Comparison of ENCODE assay signal across 8 cellular contexts in genomic region chr1:30754684-30755171, GRCh38. TPM values are rescaled to one million over a fixed set of nuclear protein-coding genes. Genes with fewer than 3 reads are reported as not detected.
DNase-seq lines count a peak whose midpoint lies in the region; ATAC-seq and TF ChIP-seq lines count a peak whose summit lies in the region.

No MANE protein-coding gene starts in this region.

- no peaks in the 10 kb centered on the region for H3K36me3 ChIP-seq in tibial nerve
- H3K36me3 ChIP-seq in A673 (ENCODE audit: insufficient read depth, low read length, poor library complexity, severe bottlenecking): no peaks in the 10 kb centered on the region
- no peaks in the 10 kb centered on the region for H3K36me3 ChIP-seq in brain microvascular endothelial cell (replicated peaks)

- BruUV-seq in A673 (replicated peaks; lab: Mats Ljungman, UMichigan): no TSS peak

- H3K4me1 ChIP-seq in tibial nerve: peaks cover 0 to 49% (median 21%) of the 10 kb centered on the region in 4 donors
- no peaks in the 10 kb centered on the region for H3K4me1 ChIP-seq in A673 (ENCODE audit: insufficient read depth, low read length, poor library complexity, severe bottlenecking)

- intact Hi-C loops in A673 (cut with micrococcal nuclease; ENCODE audit: unreplicated experiment): no loop called here

- peak overlapping the region in 3 of 4 donors; percentile 34 to 86 (median 72) for H3K27ac ChIP-seq in tibial nerve
- H3K27ac ChIP-seq in A673 (ENCODE audit: low read depth, low read length, poor library complexity, severe bottlenecking): no peak overlapping the region
- H3K27ac ChIP-seq in brain microvascular endothelial cell: no peak overlapping the region

- H3K4me3 Mint-ChIP-seq in activated naive CD4-positive, alpha-beta T cell treated with anti-CD3 and anti-CD28 coated beads, Interleukin-2, amount 10 ng/mL, durations not matched to agents 7 days and 5 days: peak overlapping the region; percentile 98
- peak overlapping the region; percentile 99 for H3K4me3 Mint-ChIP-seq in activated T-cell treated with anti-CD3 and anti-CD28 coated beads, Interleukin-2, amount 50 U/mL, for 4 hours

- TF ChIP-seq CTCF in tibial nerve (IDR thresholded peaks at IDR 0.05) (no peak), A673 (conservative IDR thresholded peaks at IDR 0.05; ENCODE audit: low read depth, low read length) (no peak), brain microvascular endothelial cell (IDR thresholded peaks at IDR 0.05; ENCODE audit: low read depth, low read length, missing control alignments) (no peak)

- H3K27me3 Mint-ChIP-seq in activated naive CD4-positive, alpha-beta T cell treated with anti-CD3 and anti-CD28 coated beads, Interleukin-2, amount 10 ng/mL, durations not matched to agents 7 days and 5 days: no peaks in the 10 kb centered on the region
- no peaks in the 10 kb centered on the region for H3K27me3 Mint-ChIP-seq in activated T-cell treated with anti-CD3 and anti-CD28 coated beads, Interleukin-2, amount 50 U/mL, for 4 hours (ENCODE audit: low read depth)

- peak overlapping the region; percentile 96 for H3K27ac Mint-ChIP-seq in activated naive CD4-positive, alpha-beta T cell treated with anti-CD3 and anti-CD28 coated beads, Interleukin-2, amount 10 ng/mL, durations not matched to agents 7 days and 5 days

- H3K4me3 ChIP-seq in tibial nerve: peak overlapping the region in 2 of 4 donors; percentile 46 to 49
- H3K4me3 ChIP-seq in A673 (ENCODE audit: low read depth, low read length, poor library complexity, severe bottlenecking): no peak overlapping the region
- H3K4me3 ChIP-seq in brain microvascular endothelial cell (ENCODE audit: low read depth, low read length): no peak overlapping the region

- H3K4me1 Mint-ChIP-seq in activated naive CD4-positive, alpha-beta T cell treated with anti-CD3 and anti-CD28 coated beads, Interleukin-2, amount 10 ng/mL, durations not matched to agents 7 days and 5 days: peaks cover 84% of the 10 kb centered on the region
- peaks cover 93% of the 10 kb centered on the region for H3K4me1 Mint-ChIP-seq in activated T-cell treated with anti-CD3 and anti-CD28 coated beads, Interleukin-2, amount 50 U/mL, for 4 hours (ENCODE audit: low read depth)

- H3K36me3 Mint-ChIP-seq in activated naive CD4-positive, alpha-beta T cell treated with anti-CD3 and anti-CD28 coated beads, Interleukin-2, amount 10 ng/mL, durations not matched to agents 7 days and 5 days: peaks cover 56% of the 10 kb centered on the region
- peaks cover 11% of the 10 kb centered on the region for H3K36me3 Mint-ChIP-seq in activated T-cell treated with anti-CD3 and anti-CD28 coated beads, Interleukin-2, amount 50 U/mL, for 4 hours (ENCODE audit: insufficient read depth)

- TF ChIP-seq EP300 in tibial nerve (IDR thresholded peaks at IDR 0.05): no peak

- H3K9me3 Mint-ChIP-seq in activated naive CD4-positive, alpha-beta T cell treated with anti-CD3 and anti-CD28 coated beads, Interleukin-2, amount 10 ng/mL, durations not matched to agents 7 days and 5 days: no peaks in the 10 kb centered on the region
- no peaks in the 10 kb centered on the region for H3K9me3 Mint-ChIP-seq in activated T-cell treated with anti-CD3 and anti-CD28 coated beads, Interleukin-2, amount 50 U/mL, for 4 hours

- H3K9me3 ChIP-seq in tibial nerve: no peaks in the 10 kb centered on the region
- no peaks in the 10 kb centered on the region for H3K9me3 ChIP-seq in A673 (ENCODE audit: low read depth, low read length, poor library complexity, severe bottlenecking)

- DNase-seq in activated naive CD4-positive, alpha-beta T cell treated with anti-CD3 and anti-CD28 coated beads, Interleukin-2, amount 10 ng/mL, durations not matched to agents 7 days and 5 days: no peak
- DNase-seq in activated naive CD4-positive, alpha-beta T cell (lab: John Stamatoyannopoulos, UW): no peak
- DNase-seq in activated T-cell treated with anti-CD3 and anti-CD28 coated beads, Interleukin-2, amount 50 U/mL, for 4 hours: no peak
- no peak for DNase-seq in tibial nerve (ENCODE audit: low spot score in 2 of 2)
- DNase-seq in A673 (ENCODE audit: low spot score): no peak
- DNase-seq in NCI-H1105 (lab: John Stamatoyannopoulos, UW): no peak
- no peak for DNase-seq in brain microvascular endothelial cell

- H3K27me3 ChIP-seq in tibial nerve: peaks cover 0 to 6% of the 10 kb centered on the region in 2 donors
- H3K27me3 ChIP-seq in A673 (replicated peaks; ENCODE audit: insufficient read depth, low read depth, low read length, poor library complexity): no peaks in the 10 kb centered on the region
- peaks cover 11% of the 10 kb centered on the region for H3K27me3 ChIP-seq in brain microvascular endothelial cell (replicated peaks)

- CTCF ChIA-PET in activated naive CD4-positive, alpha-beta T cell treated with anti-CD3 and anti-CD28 coated beads, Interleukin-2, amount 10 ng/mL, durations not matched to agents 7 days and 5 days (lab: Charles Lee): interaction anchor here (3.8 to 6.2 kb wide), 2 partner anchors 10 to 36 kb away, joined by 23 to 32 read pairs; no protein-coding TSS in a partner anchor
- CTCF ChIA-PET in A673 (lab: Charles Lee): interaction anchor here (0.6 kb wide), 1 partner anchor 24 kb away, joined by 3 read pairs; no protein-coding TSS in a partner anchor

- 82 to 90% methylated on average over 9 of the region's 9 CpGs for WGBS in tibial nerve, 2 donors

- no peak for TF ChIP-seq POLR2A in tibial nerve (IDR thresholded peaks at IDR 0.05)

- ATAC-seq in HG03039 (IDR thresholded peaks at IDR 0.05; ENCODE audit: unreplicated experiment): peak; percentile 36
- peak; percentile 15 to 27 for ATAC-seq in activated T-cell treated with anti-CD3 and anti-CD28 coated beads, Interleukin-2, amount 50 U/mL, for 4 hours

- in situ Hi-C loops in brain microvascular endothelial cell (cut with HindIII; ENCODE audit: low pct_ligation_motif_present, low sequenced_read_pairs): no loop called here

- POLR2A ChIA-PET in A673 (lab: Charles Lee; ENCODE audit: low non-redundant PET): no interaction called here

RNA-seq across cellular contexts. Expression of gene LAPTM5, which starts 2.8 kb away (rescaled TPM):
- 10 to 100 TPM; 68.3 to 97.3 (median 86.8) TPM for total RNA-seq in activated T-cell treated with anti-CD3 and anti-CD28 coated beads, Interleukin-2, amount 50 U/mL, for 4 hours
- total RNA-seq in tibial nerve (10 to 100 TPM; 21.1 to 67.8 (median 43.1) TPM), A673 (2021) (not detected in 2 replicates)

RNA-seq across cellular contexts. Expression of gene MATN1, which starts 31.3 kb away (rescaled TPM):
- 1 to 10 TPM; 2.0 to 2.9 (median 2.3) TPM for total RNA-seq in activated T-cell treated with anti-CD3 and anti-CD28 coated beads, Interleukin-2, amount 50 U/mL, for 4 hours
- total RNA-seq in tibial nerve (not detected), A673 (2021) (not detected in 2 replicates)

Comparison
In these comparisons a context has a peak if more than half of its experiments do, and no peak if none do; other contexts are left out.
1. H3K27ac ChIP-seq: peak in tibial nerve (3 of 4); none in A673 (single experiment) and brain microvascular endothelial cell (single experiment).
2. RNA of gene LAPTM5, which starts 2.8 kb away (total RNA-seq): 68.3 to 97.3 TPM in activated T-cell treated with anti-CD3 and anti-CD28 coated beads, Interleukin-2, amount 50 U/mL, for 4 hours and 21.1 to 67.8 TPM in tibial nerve; not detected in A673; every median in the first group is over 10 times any median in the second.